ENCODE assay signal across 8 cellular contexts in the genomic region with DNA sequence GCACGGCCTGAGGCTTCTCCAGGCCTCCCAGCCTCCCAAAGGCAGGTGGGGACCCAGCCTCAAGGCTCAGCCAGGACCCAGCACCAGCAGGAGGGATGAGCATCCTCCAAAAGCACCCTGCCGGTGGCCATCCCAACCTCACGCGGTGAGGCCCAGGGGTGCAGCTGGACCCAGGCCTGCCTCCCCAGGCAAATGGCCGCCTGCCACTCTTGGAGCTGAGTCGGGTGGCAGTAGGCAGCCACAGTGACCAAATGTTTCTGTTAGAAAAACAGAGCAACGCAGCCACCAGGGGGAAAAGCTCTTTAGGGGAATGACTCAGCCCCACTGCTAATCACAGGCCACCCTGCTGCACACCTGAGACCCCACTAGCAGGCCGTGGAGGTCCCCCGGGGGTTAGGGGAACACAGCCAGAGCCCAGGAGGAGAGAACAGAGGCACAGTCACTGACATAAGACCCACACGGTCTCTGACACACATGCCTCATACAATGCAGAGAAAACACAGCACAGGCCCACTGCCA. TPM values are rescaled to one million over a fixed set of nuclear protein-coding genes. Genes with fewer than 3 reads are reported as not detected.
DNase-seq lines count a peak whose midpoint lies in the region; ATAC-seq and TF ChIP-seq lines count a peak whose summit lies in the region.

No MANE protein-coding gene starts in this region.

- CTCF ChIA-PET in HCT116 (lab: Charles Lee), result no interaction called here

- H3K36me3 ChIP-seq in HCT116 (ENCODE audit: control insufficient read depth in 1 of 2, insufficient read depth in 2 of 2, low read length in 2 of 2), result peaks cover 6 to 33% of the 10 kb centered on the region in 2 experiments; a peak in 3 of 4 replicates
- peaks cover 0 to 8% of the 10 kb centered on the region in 2 donors for H3K36me3 ChIP-seq in body of pancreas (replicated peaks in 1 of 2; ENCODE audit: insufficient read depth in 1 of 2, low read depth in 2 of 2)
- peaks cover 70% of the 10 kb centered on the region for H3K36me3 ChIP-seq in iPS-15b (ENCODE audit: control insufficient read depth, insufficient read depth, low read length)

- H3K9ac ChIP-seq in HCT116 (ENCODE audit: low read length), result no peak overlapping the region; the same call in 1 of the 2 replicates
- peak overlapping the region; percentile 47 for H3K9ac ChIP-seq in iPS-15b (ENCODE audit: low read depth, low read length)

- peaks cover 52% of the 10 kb centered on the region for H3K79me2 ChIP-seq in HCT116 (ENCODE audit: insufficient read depth, low read length)

- RAD21 ChIA-PET in HCT116 (lab: Charles Lee; ENCODE audit: low non-redundant PET in 1 of 2, low total read pairs in 2 of 2, uncharacterized antibody in 2 of 2, unreplicated experiment in 2 of 2), result interaction anchor here in 1 of 2 experiments (0.7 kb wide), 1 partner anchor 279 kb away, joined by 3 read pairs; no protein-coding TSS in a partner anchor

- TF ChIP-seq POLR2A in HCT116 (IDR thresholded peaks at IDR 0.05; ENCODE audit: borderline replicate concordance, extremely low read depth, insufficient read depth, insufficient read length) (no peak), body of pancreas (IDR thresholded peaks at IDR 0.05) (no peak)

- H4K20me1 ChIP-seq in HCT116 (ENCODE audit: insufficient read depth), result no peaks in the 10 kb centered on the region

- intact Hi-C loops in HCT116 (cut with micrococcal nuclease) (no loop called here), body of pancreas (cut with DNase I) (loop anchor here (5.0 kb wide), 1 partner anchor 148 kb away; no protein-coding TSS in a partner anchor)

- no peak overlapping the region for H2AFZ ChIP-seq in HCT116 (ENCODE audit: low read depth, low read length, poor library complexity, severe bottlenecking)

- BruUV-seq in HCT116 (replicated peaks; lab: Mats Ljungman, UMichigan), result no TSS peak

- H3K4me3 ChIP-seq in HCT116 (replicated peaks in 1 of 2; ENCODE audit: low read depth in 1 of 2, low read length in 2 of 2) (no peak overlapping the region), body of pancreas (no peak overlapping the region), iPS-15b (ENCODE audit: low read depth, low read length) (no peak overlapping the region)

- H3K9me3 ChIP-seq in HCT116 (ENCODE audit: control insufficient read depth in 1 of 2, insufficient read depth in 1 of 2, low read depth in 1 of 2, low read length in 2 of 2) (no peaks in the 10 kb centered on the region), body of pancreas (no peaks in the 10 kb centered on the region), iPS-15b (ENCODE audit: control insufficient read depth, insufficient read depth, low read length) (no peaks in the 10 kb centered on the region)

- ATAC-seq in HCT116 (peak; percentile 24; the same call in 1 of the 2 replicates), body of pancreas (no peak), GM19467 (IDR thresholded peaks at IDR 0.05; ENCODE audit: unreplicated experiment) (no peak), HG03520 (IDR thresholded peaks at IDR 0.05; ENCODE audit: unreplicated experiment) (no peak), GM19455 (IDR thresholded peaks at IDR 0.05; ENCODE audit: unreplicated experiment) (no peak)

- POLR2A ChIA-PET in HCT116 (lab: Charles Lee), result no interaction called here

- 27 to 35% methylated on average over 6 to 9 of the region's 10 CpGs for WGBS in body of pancreas, 2 donors

- H3K27me3 ChIP-seq in HCT116 (ENCODE audit: insufficient read depth, low read length) (no peaks in the 10 kb centered on the region), body of pancreas (no peaks in the 10 kb centered on the region), iPS-15b (ENCODE audit: control insufficient read depth, insufficient read depth, low read length) (no peaks in the 10 kb centered on the region)

- no peak for TF ChIP-seq RAD21 in HCT116 (IDR thresholded peaks at IDR 0.05; ENCODE audit: low read depth)

- H3K4me1 ChIP-seq in HCT116 (ENCODE audit: control insufficient read depth in 1 of 2, insufficient read depth in 2 of 2, low read length in 2 of 2) (peaks cover 28 to 38% of the 10 kb centered on the region in 2 experiments), body of pancreas (peaks cover 51% of the 10 kb centered on the region), iPS-15b (ENCODE audit: control insufficient read depth, insufficient read depth, low read length) (no peaks in the 10 kb centered on the region)

- H3K4me2 ChIP-seq in HCT116 (ENCODE audit: low read length), result peak overlapping the region; percentile 32; the same call in 1 of the 2 replicates

- H3K27ac ChIP-seq in HCT116 (ENCODE audit: low read depth, low read length) (peak overlapping the region; percentile 51; the same call in 1 of the 2 replicates), body of pancreas (peak overlapping the region; percentile 52 to 71 (median 66)), substantia nigra (ENCODE audit: low read depth, low read length, poor library complexity, severe bottlenecking) (peak overlapping the region; percentile 100)

- no peaks in the 10 kb centered on the region for H3K9me2 ChIP-seq in HCT116 (ENCODE audit: insufficient read depth)

- DNase-seq in HCT116 (ENCODE audit: low read depth, low spot score) (no peak), body of pancreas (peak in 2 of 4 donors; percentile 54 to 64), substantia nigra (lab: John Stamatoyannopoulos, UW) (peak in 11 of 49 donors; percentile 50 to 81 (median 75)), activated gamma-delta T cell (lab: John Stamatoyannopoulos, UW) (no peak)

- peak in 1 of 3 experiments; percentile 22; a peak in 1 of 6 replicates for TF ChIP-seq CTCF in HCT116 (IDR thresholded peaks at IDR 0.05 in 2 of 3, conservative IDR thresholded peaks at IDR 0.05 in 1 of 3; ENCODE audit: borderline replicate concordance in 1 of 3, insufficient read depth in 1 of 3, low read depth in 2 of 3, low read length in 2 of 3)
- TF ChIP-seq CTCF in body of pancreas (IDR thresholded peaks at IDR 0.05), result peak in 3 of 7 experiments; percentile 22 to 32 (median 23)

TF ChIP-seq in HCT116, 20 proteins besides CTCF, POLR2A, EP300 and RAD21:
- TF ChIP-seq ZFX (IDR thresholded peaks at IDR 0.05) (no peak), POLR2AphosphoS5 (IDR thresholded peaks at IDR 0.05; ENCODE audit: low read depth, low read length) (no peak), ELF1 (IDR thresholded peaks at IDR 0.05; ENCODE audit: borderline replicate concordance, low read depth) (no peak), CEBPB (IDR thresholded peaks at IDR 0.05; ENCODE audit: low read depth) (no peak), EZH2 (IDR thresholded peaks at IDR 0.05) (no peak), CBX3 (IDR thresholded peaks at IDR 0.05; ENCODE audit: low read depth) (no peak)

RNA-seq across cellular contexts. Expression of a gene that starts 12.5 kb away (rescaled TPM):
- total RNA-seq in HCT116 (2021; ENCODE audit: unreplicated experiment) (49.6 TPM), body of pancreas (10 to 100 TPM; 61.0 to 72.8 TPM)
- 33.8 and 34.4 TPM in 2 replicates for polyA plus RNA-seq in HCT116 (2012)

RNA-seq across cellular contexts. Expression of a gene that starts 20.1 kb away (rescaled TPM):
- total RNA-seq in HCT116 (2021; ENCODE audit: unreplicated experiment), result 5.6 TPM
- 0.10 TPM in 1 of 2 replicates, not detected in the other for polyA plus RNA-seq in HCT116 (2012)
- over 10,000 TPM; 14,932 to 20,352 TPM for total RNA-seq in body of pancreas

RNA-seq across cellular contexts. Expression of a gene that starts 32.0 kb away (rescaled TPM):
- total RNA-seq in HCT116 (2021; ENCODE audit: unreplicated experiment), result 10.0 TPM
- polyA plus RNA-seq in HCT116 (2012), result 0.03 TPM in 1 of 2 replicates, not detected in the other
- over 10,000 TPM; 18,538 to 32,261 TPM for total RNA-seq in body of pancreas

Comparison
In these comparisons a context has a peak if more than half of its experiments do, and no peak if none do; other contexts are left out.
1. RNA of a gene that starts 20.1 kb away (total RNA-seq): 14,932 to 20,352 TPM in body of pancreas; 5.6 TPM in HCT116 (single experiment); every median in the first group is over 1,000 times any median in the second.
2. RNA of a gene that starts 32.0 kb away (total RNA-seq): 18,538 to 32,261 TPM in body of pancreas; 10.0 TPM in HCT116 (single experiment); every median in the first group is over 1,000 times any median in the second.
3. Peak in every context shown above with its lines, with median percentiles within 50 percentile points of each other: H3K27ac ChIP-seq.